31 cellular contexts compared by ENCODE assay signal in genomic region chr5:79636981-79637733, GRCh38. TPM values are rescaled to one million over a fixed set of nuclear protein-coding genes. Genes with fewer than 3 reads are reported as not detected.
A peak's percentile ranks its signal among the peaks of the same experiment; 100 is the strongest.
DNase-seq lines count a peak whose midpoint lies in the region; ATAC-seq and TF ChIP-seq lines count a peak whose summit lies in the region.
"Had no signal": no experiment of that assay in that cellular context is flagged by ENCODE, and none has a peak within 500 bp of the region (broad histone marks: within the 10 kb centered on the region; RNA-seq: fewer than 3 reads in every experiment).

No MANE protein-coding gene starts in this region.

- POLR2A ChIA-PET in activated CD8-positive, alpha-beta T cell treated with anti-CD3 and anti-CD28 coated beads, Interleukin-2, amount 10 ng/mL, durations not matched to agents 7 days and 5 days (lab: Charles Lee), result interaction anchor here (0.6 kb wide), 2 partner anchors 82 to 357 kb away, joined by 3 to 4 read pairs; no protein-coding TSS in a partner anchor
- POLR2A ChIA-PET in activated CD8-positive, alpha-beta T cell treated with anti-CD3 and anti-CD28 coated beads for 36 hours (lab: Charles Lee), result interaction anchor here (0.6 kb wide), 1 partner anchor 646 kb away, joined by 3 read pairs; no protein-coding TSS in a partner anchor

- H3K4me3 Mint-ChIP-seq in activated CD8-positive, alpha-beta T cell treated with anti-CD3 and anti-CD28 coated beads, Interleukin-2, amount 10 ng/mL, durations not matched to agents 7 days and 5 days, result no peak overlapping the region
- no peak overlapping the region for H3K4me3 Mint-ChIP-seq in activated CD8-positive, alpha-beta T cell treated with anti-CD3 and anti-CD28 coated beads for 36 hours
- H3K4me3 Mint-ChIP-seq: activated T-helper 17 cell treated with anti-CD3 and anti-CD28 coated beads, Interleukin-2, amount 50 U/mL, for 72 hours; CD4-positive, alpha-beta T cell; dendritic cell treated with granulocyte-macrophage colony-stimulating factor and Interleukin-4, amounts not matched to agents 40 ng/mL and 50 ng/mL, for 4 days; neural progenitor cell; WTC11 had no signal

- H3K36me3 ChIP-seq in adipocyte (ENCODE audit: control insufficient read depth, insufficient read depth, low read length, severe bottlenecking), result peaks cover 25% of the 10 kb centered on the region
- peaks cover 25% of the 10 kb centered on the region for H3K36me3 ChIP-seq in MG63

- H3K4me1 ChIP-seq in adipocyte (ENCODE audit: control insufficient read depth, insufficient read depth, low read length), result peaks cover 11% of the 10 kb centered on the region
- H3K4me1 ChIP-seq: esophagus squamous epithelium, neural progenitor cell, sigmoid colon, suprapubic skin had no signal

- H3K9me3 ChIP-seq in adipocyte (ENCODE audit: control insufficient read depth, low read length) (no peaks in the 10 kb centered on the region), MG63 (no peaks in the 10 kb centered on the region)
- H3K9me3 ChIP-seq: esophagus squamous epithelium, sigmoid colon, suprapubic skin had no signal

- no peaks in the 10 kb centered on the region for H3K27me3 ChIP-seq in adipocyte (replicated peaks; ENCODE audit: control insufficient read depth, insufficient read depth, low read length)
- no peaks in the 10 kb centered on the region for H3K27me3 ChIP-seq in MG63
- H3K27me3 ChIP-seq: esophagus squamous epithelium, neural progenitor cell, sigmoid colon, suprapubic skin had no signal

- CTCF ChIA-PET in activated CD8-positive, alpha-beta T cell treated with anti-CD3 and anti-CD28 coated beads, Interleukin-2, amount 10 ng/mL, durations not matched to agents 7 days and 5 days (lab: Charles Lee), result interaction anchor here (0.7 kb wide), 1 partner anchor 11 kb away, joined by 3 read pairs; no protein-coding TSS in a partner anchor
- CTCF ChIA-PET in activated CD8-positive, alpha-beta T cell treated with anti-CD3 and anti-CD28 coated beads for 36 hours (lab: Charles Lee), result interaction anchor here (0.9 kb wide), 1 partner anchor 75 kb away, joined by 3 read pairs; no protein-coding TSS in a partner anchor

- H3K4me1 Mint-ChIP-seq in activated CD8-positive, alpha-beta T cell treated with anti-CD3 and anti-CD28 coated beads, Interleukin-2, amount 10 ng/mL, durations not matched to agents 7 days and 5 days (ENCODE audit: low read depth), result peaks cover 16% of the 10 kb centered on the region
- peaks cover 24% of the 10 kb centered on the region for H3K4me1 Mint-ChIP-seq in activated CD8-positive, alpha-beta T cell treated with anti-CD3 and anti-CD28 coated beads for 36 hours (ENCODE audit: low read depth)
- H3K4me1 Mint-ChIP-seq: neural progenitor cell had no signal

- H3K27ac Mint-ChIP-seq in activated CD8-positive, alpha-beta T cell treated with anti-CD3 and anti-CD28 coated beads, Interleukin-2, amount 10 ng/mL, durations not matched to agents 7 days and 5 days, result peak overlapping the region; percentile 24
- H3K27ac Mint-ChIP-seq in activated CD8-positive, alpha-beta T cell treated with anti-CD3 and anti-CD28 coated beads for 36 hours, result no peak overlapping the region
- H3K27ac Mint-ChIP-seq: activated naive CD4-positive, alpha-beta T cell treated with anti-CD3 and anti-CD28 coated beads, Interleukin-2, amount 50 U/mL, for 72 hours; CD4-positive, alpha-beta T cell; neural progenitor cell; WTC11 had no signal

- intact Hi-C loops in activated CD8-positive, alpha-beta T cell treated with anti-CD3 and anti-CD28 coated beads for 36 hours (cut with micrococcal nuclease), result no loop called here

- H3K27me3 Mint-ChIP-seq in activated CD8-positive, alpha-beta T cell treated with anti-CD3 and anti-CD28 coated beads, Interleukin-2, amount 10 ng/mL, durations not matched to agents 7 days and 5 days (ENCODE audit: low read depth), result no peaks in the 10 kb centered on the region
- H3K27me3 Mint-ChIP-seq in activated CD8-positive, alpha-beta T cell treated with anti-CD3 and anti-CD28 coated beads for 36 hours, result no peaks in the 10 kb centered on the region
- H3K27me3 Mint-ChIP-seq: activated T-helper 17 cell treated with anti-CD3 and anti-CD28 coated beads, Interleukin-2, amount 50 U/mL, for 72 hours; CD4-positive, alpha-beta T cell; dendritic cell treated with granulocyte-macrophage colony-stimulating factor and Interleukin-4, amounts not matched to agents 40 ng/mL and 50 ng/mL, for 4 days had no signal

- no peak for TF ChIP-seq CTCF in activated CD8-positive, alpha-beta T cell treated with anti-CD3 and anti-CD28 coated beads for 36 hours (IDR thresholded peaks at IDR 0.05)
- TF ChIP-seq CTCF in fibroblast of pulmonary artery (IDR thresholded peaks at IDR 0.05; ENCODE audit: low read length, missing control alignments), result no peak

- DNase-seq in activated CD8-positive, alpha-beta T cell treated with anti-CD3 and anti-CD28 coated beads, Interleukin-2, amount 10 ng/mL, durations not matched to agents 7 days and 5 days, result no peak
- no peak for DNase-seq in activated CD8-positive, alpha-beta T cell treated with anti-CD3 and anti-CD28 coated beads for 36 hours
- DNase-seq in adipocyte (ENCODE audit: low read depth), result peak; percentile 78
- DNase-seq in fibroblast of pulmonary artery (ENCODE audit: low read depth), result peak; percentile 61
- DNase-seq in skeletal muscle cell (ENCODE audit: low read depth), result peak; percentile 31
- no peak for DNase-seq in kidney glomerular epithelial cell (lab: John Stamatoyannopoulos, UW)
- no peak for DNase-seq in MG63
- no peak for DNase-seq in DMS 273 (lab: John Stamatoyannopoulos, UW; ENCODE audit: unreplicated experiment)
- DNase-seq: activated CD8-positive, alpha-beta memory T cell treated with anti-CD3 and anti-CD28 coated beads, Interleukin-2, amount 50 U/mL, for 4 hours; aorta; CD4-positive, alpha-beta T cell; central memory CD4-positive, alpha-beta T cell; EL; esophagus squamous epithelium; glutamatergic neuron; Karpas-422; NCI-H1105 treated with DMSO at 0.1 percent for 48 hours; NCI-H2029; NCI-H526; SHP77 treated with DMSO at 0.1 percent for 48 hours; sigmoid colon; stimulated activated CD4-positive, alpha-beta T cell treated with anti-CD3 and anti-CD28 coated beads, Interleukin-15, amount 100 ng/mL, for 24 hours; stimulated activated naive CD4-positive, alpha-beta T cell had no signal

- H3K4me3 ChIP-seq in adipocyte (ENCODE audit: low read length) (no peak overlapping the region), fibroblast of pulmonary artery (replicated peaks; ENCODE audit: low read depth, low read length) (no peak overlapping the region), skeletal muscle cell (ENCODE audit: low read depth, low read length) (no peak overlapping the region), MG63 (no peak overlapping the region)
- H3K4me3 ChIP-seq: esophagus squamous epithelium, GM12878, neural progenitor cell, sigmoid colon, suprapubic skin had no signal

- H3K9me3 Mint-ChIP-seq in activated CD8-positive, alpha-beta T cell treated with anti-CD3 and anti-CD28 coated beads, Interleukin-2, amount 10 ng/mL, durations not matched to agents 7 days and 5 days (ENCODE audit: insufficient read depth), result no peaks in the 10 kb centered on the region
- no peaks in the 10 kb centered on the region for H3K9me3 Mint-ChIP-seq in activated CD8-positive, alpha-beta T cell treated with anti-CD3 and anti-CD28 coated beads for 36 hours
- H3K9me3 Mint-ChIP-seq: activated naive CD4-positive, alpha-beta T cell treated with anti-CD3 and anti-CD28 coated beads, Interleukin-2, amount 50 U/mL, for 72 hours; activated T-helper 17 cell treated with anti-CD3 and anti-CD28 coated beads, Interleukin-2, amount 50 U/mL, for 72 hours; CD4-positive, alpha-beta T cell; dendritic cell treated with granulocyte-macrophage colony-stimulating factor and Interleukin-4, amounts not matched to agents 40 ng/mL and 50 ng/mL, for 4 days; neural progenitor cell; WTC11 had no signal

- no peak for ATAC-seq in activated CD8-positive, alpha-beta T cell treated with anti-CD3 and anti-CD28 coated beads, Interleukin-2, amount 10 ng/mL, durations not matched to agents 7 days and 5 days
- no peak for ATAC-seq in activated CD8-positive, alpha-beta T cell treated with anti-CD3 and anti-CD28 coated beads for 36 hours
- ATAC-seq: activated naive CD4-positive, alpha-beta T cell treated with anti-CD3 and anti-CD28 coated beads, Interleukin-2, amount 50 U/mL, for 72 hours; activated T-helper 17 cell treated with anti-CD3 and anti-CD28 coated beads, Interleukin-2, amount 50 U/mL, for 72 hours; GM12878; Panc1; WTC11 had no signal

- H3K36me3 Mint-ChIP-seq in activated CD8-positive, alpha-beta T cell treated with anti-CD3 and anti-CD28 coated beads, Interleukin-2, amount 10 ng/mL, durations not matched to agents 7 days and 5 days (ENCODE audit: low read depth), result peaks cover 43% of the 10 kb centered on the region
- peaks cover 43% of the 10 kb centered on the region for H3K36me3 Mint-ChIP-seq in activated CD8-positive, alpha-beta T cell treated with anti-CD3 and anti-CD28 coated beads for 36 hours (ENCODE audit: low read depth)

- H3K9ac ChIP-seq in adipocyte (ENCODE audit: low read length), result no peak overlapping the region
- H3K9ac ChIP-seq: neural progenitor cell had no signal

RNA-seq across cellular contexts. Expression of gene TENT2, which starts 24.9 kb away (rescaled TPM):
- 10 to 100 TPM; 73.5 to 78.7 TPM for total RNA-seq in activated CD8-positive, alpha-beta T cell treated with anti-CD3 and anti-CD28 coated beads, Interleukin-2, amount 10 ng/mL, durations not matched to agents 7 days and 5 days
- 10 to 100 TPM; 70.2 to 71.8 TPM for total RNA-seq in activated CD8-positive, alpha-beta T cell treated with anti-CD3 and anti-CD28 coated beads for 36 hours
- total RNA-seq in MG63 (2014; rRNA removed; shearing (Covaris generic); ENCODE audit: low replicate concordance), result 23.5 and 30.8 TPM in 2 replicates

RNA-seq across cellular contexts. Expression of gene CMYA5, which starts 52.5 kb away (rescaled TPM):
- under 1 TPM; 0.18 to 0.40 TPM for total RNA-seq in activated CD8-positive, alpha-beta T cell treated with anti-CD3 and anti-CD28 coated beads, Interleukin-2, amount 10 ng/mL, durations not matched to agents 7 days and 5 days
- total RNA-seq in activated CD8-positive, alpha-beta T cell treated with anti-CD3 and anti-CD28 coated beads for 36 hours, result under 1 TPM; 0.13 to 0.16 TPM
- 0.07 TPM in 1 of 2 replicates, not detected in the other for total RNA-seq in MG63 (2014; rRNA removed; shearing (Covaris generic); ENCODE audit: low replicate concordance)

Comparison
In these comparisons a context has a peak if more than half of its experiments do, and no peak if none do; other contexts are left out.
1. DNase-seq: peak in adipocyte (single experiment), fibroblast of pulmonary artery (single experiment) and skeletal muscle cell (single experiment); none in activated CD8-positive, alpha-beta T cell treated with anti-CD3 and anti-CD28 coated beads, Interleukin-2, amount 10 ng/mL, durations not matched to agents 7 days and 5 days (single experiment), activated CD8-positive, alpha-beta T cell treated with anti-CD3 and anti-CD28 coated beads for 36 hours (single experiment), kidney glomerular epithelial cell (single experiment), MG63 (single experiment) and DMS 273 (single experiment).